17 cellular contexts compared by ENCODE assay signal in the genomic region with DNA sequence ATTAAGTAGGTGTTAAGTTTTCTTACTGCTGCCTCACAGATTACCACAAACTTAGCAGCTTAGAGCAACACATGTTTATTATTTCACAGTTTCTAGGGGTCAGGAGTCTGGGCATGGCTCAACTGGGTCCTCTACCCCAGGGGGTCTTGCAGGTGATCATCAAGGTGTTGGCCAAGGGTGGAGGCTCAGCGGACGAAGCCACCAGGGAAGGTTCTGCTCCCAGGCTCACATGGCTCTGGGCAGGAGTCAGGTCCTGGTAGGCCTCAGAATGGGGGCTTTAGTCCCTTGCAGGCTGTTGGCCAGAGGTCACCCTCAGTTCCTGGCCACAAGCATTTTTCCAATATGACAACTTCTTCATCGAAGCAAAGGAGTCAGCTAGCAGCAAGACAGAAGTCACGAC.
DNase-seq lines count a peak whose midpoint lies in the region; TF ChIP-seq lines count a peak whose summit lies in the region.
"Had no signal": no experiment of that assay in that cellular context is flagged by ENCODE, and none has a peak within 500 bp of the region (broad histone marks: within the 10 kb centered on the region; RNA-seq: fewer than 3 reads in every experiment).

No MANE protein-coding gene starts in this region.

- no peaks in the 10 kb centered on the region for H4K20me1 ChIP-seq in neural progenitor cell (ENCODE audit: low read depth)
- H4K20me1 ChIP-seq: BLaER1 had no signal

- H3K27ac Mint-ChIP-seq in glutamatergic neuron (ENCODE audit: unreplicated experiment) (no peak overlapping the region), neural progenitor cell (no peak overlapping the region)
- H3K27ac Mint-ChIP-seq: B cell; CD4-positive, CD25-positive, alpha-beta regulatory T cell; CD8-positive, alpha-beta T cell; HFFc6 had no signal

- H3K9me3 ChIP-seq in neural progenitor cell (ENCODE audit: low read depth) (no peaks in the 10 kb centered on the region), sigmoid colon (no peaks in the 10 kb centered on the region), thyroid gland (no peaks in the 10 kb centered on the region)
- H3K9me3 ChIP-seq: BLaER1, Caco-2, HAP-1 had no signal

- H3K4me3 Mint-ChIP-seq in glutamatergic neuron (ENCODE audit: unreplicated experiment) (no peak overlapping the region), neural progenitor cell (peak overlapping the region; percentile 1)
- H3K4me3 Mint-ChIP-seq: B cell; CD4-positive, CD25-positive, alpha-beta regulatory T cell; CD8-positive, alpha-beta T cell; HFFc6 had no signal

- H3K79me2 ChIP-seq in neural progenitor cell (ENCODE audit: low read depth) = no peaks in the 10 kb centered on the region

- H3K36me3 ChIP-seq in neural progenitor cell = no peaks in the 10 kb centered on the region
- no peaks in the 10 kb centered on the region for H3K36me3 ChIP-seq in sigmoid colon
- H3K36me3 ChIP-seq in thyroid gland = no peaks in the 10 kb centered on the region
- H3K36me3 ChIP-seq: BLaER1, HAP-1 had no signal

- H3K36me3 Mint-ChIP-seq in glutamatergic neuron (ENCODE audit: unreplicated experiment) (no peaks in the 10 kb centered on the region), neural progenitor cell (no peaks in the 10 kb centered on the region)
- H3K36me3 Mint-ChIP-seq: CD4-positive, CD25-positive, alpha-beta regulatory T cell; CD8-positive, alpha-beta T cell had no signal

- TF ChIP-seq POLR2A in sigmoid colon (IDR thresholded peaks at IDR 0.05) = no peak
- no peak for TF ChIP-seq POLR2A in thyroid gland (IDR thresholded peaks at IDR 0.05)

- H3K9me3 Mint-ChIP-seq in glutamatergic neuron (ENCODE audit: unreplicated experiment) (peaks cover 4% of the 10 kb centered on the region), neural progenitor cell (peaks cover 4% of the 10 kb centered on the region)
- H3K9me3 Mint-ChIP-seq: CD4-positive, CD25-positive, alpha-beta regulatory T cell; CD8-positive, alpha-beta T cell had no signal

- no peak for TF ChIP-seq EP300 in sigmoid colon (IDR thresholded peaks at IDR 0.05)

- H3K27ac ChIP-seq in neural progenitor cell (no peak overlapping the region), sigmoid colon (no peak overlapping the region), thyroid gland (no peak overlapping the region)
- H3K27ac ChIP-seq: BLaER1, C4-2B had no signal

- H3K4me1 Mint-ChIP-seq in glutamatergic neuron (ENCODE audit: low read depth, unreplicated experiment) (peaks cover 11% of the 10 kb centered on the region), neural progenitor cell (peaks cover 20% of the 10 kb centered on the region)

- H3K9ac ChIP-seq in neural progenitor cell = no peak overlapping the region
- H3K9ac ChIP-seq: BLaER1 had no signal

- H2AFZ ChIP-seq in neural progenitor cell (replicated peaks) = no peak overlapping the region

- no peak overlapping the region for H3K4me2 ChIP-seq in neural progenitor cell
- H3K4me2 ChIP-seq: BLaER1 had no signal

- H3F3A ChIP-seq in neural progenitor cell (ENCODE audit: low read depth) = no peaks in the 10 kb centered on the region

- intact Hi-C loops in sigmoid colon (cut with DNase I) (no loop called here), thyroid gland (cut with DNase I) (no loop called here)

- DNase-seq in glutamatergic neuron = peak; percentile 2
- DNase-seq in neural progenitor cell (ENCODE audit: low spot score) = no peak
- DNase-seq in sigmoid colon = peak; percentile 4
- no peak for DNase-seq in amygdala (lab: John Stamatoyannopoulos, UW)
- DNase-seq in thyroid gland = no peak
- DNase-seq in AG08395 (ENCODE audit: low spot score) = no peak
- DNase-seq: Caco-2; CD4-positive, CD25-positive, alpha-beta regulatory T cell; CD8-positive, alpha-beta T cell; DMS153; DND-41; GOT3; HFFc6 had no signal

- peaks cover 5% of the 10 kb centered on the region for H3K27me3 Mint-ChIP-seq in glutamatergic neuron (ENCODE audit: unreplicated experiment)
- H3K27me3 Mint-ChIP-seq in neural progenitor cell (ENCODE audit: insufficient read depth, low read depth) = peaks cover 40% of the 10 kb centered on the region
- H3K27me3 Mint-ChIP-seq: CD4-positive, CD25-positive, alpha-beta regulatory T cell had no signal

- H3K4me1 ChIP-seq in neural progenitor cell (peaks cover 12% of the 10 kb centered on the region), sigmoid colon (no peaks in the 10 kb centered on the region), thyroid gland (no peaks in the 10 kb centered on the region)
- H3K4me1 ChIP-seq: HAP-1 had no signal

- H3K4me3 ChIP-seq in neural progenitor cell (no peak overlapping the region), sigmoid colon (no peak overlapping the region), thyroid gland (replicated peaks in 1 of 3) (no peak overlapping the region)
- H3K4me3 ChIP-seq: BLaER1, HAP-1 had no signal

- 90 to 91% methylated on average over 4 of the region's 4 CpGs for WGBS in sigmoid colon, 2 donors
- WGBS in thyroid gland, 2 donors = 93 to 95% methylated on average over 4 of the region's 4 CpGs

- H3K27me3 ChIP-seq in neural progenitor cell = no peaks in the 10 kb centered on the region
- H3K27me3 ChIP-seq in sigmoid colon = peaks cover 0 to 6% (median 0%) of the 10 kb centered on the region in 3 donors
- H3K27me3 ChIP-seq in thyroid gland = no peaks in the 10 kb centered on the region
- H3K27me3 ChIP-seq: BLaER1 had no signal

- TF ChIP-seq CTCF in glutamatergic neuron (IDR thresholded peaks at IDR 0.05; ENCODE audit: partially characterized antibody, unreplicated experiment) = no peak
- TF ChIP-seq CTCF in neural progenitor cell (IDR thresholded peaks at IDR 0.05) = no peak
- no peak for TF ChIP-seq CTCF in sigmoid colon (IDR thresholded peaks at IDR 0.05)
- no peak for TF ChIP-seq CTCF in thyroid gland (IDR thresholded peaks at IDR 0.05)

Comparison
In these comparisons a context has a peak if more than half of its experiments do, and no peak if none do; other contexts are left out.
1. DNase-seq: peak in glutamatergic neuron (single experiment) and sigmoid colon (single experiment); none in neural progenitor cell (single experiment), amygdala (0 of 56), thyroid gland (0 of 2) and AG08395 (single experiment).